In the genomic region with DNA sequence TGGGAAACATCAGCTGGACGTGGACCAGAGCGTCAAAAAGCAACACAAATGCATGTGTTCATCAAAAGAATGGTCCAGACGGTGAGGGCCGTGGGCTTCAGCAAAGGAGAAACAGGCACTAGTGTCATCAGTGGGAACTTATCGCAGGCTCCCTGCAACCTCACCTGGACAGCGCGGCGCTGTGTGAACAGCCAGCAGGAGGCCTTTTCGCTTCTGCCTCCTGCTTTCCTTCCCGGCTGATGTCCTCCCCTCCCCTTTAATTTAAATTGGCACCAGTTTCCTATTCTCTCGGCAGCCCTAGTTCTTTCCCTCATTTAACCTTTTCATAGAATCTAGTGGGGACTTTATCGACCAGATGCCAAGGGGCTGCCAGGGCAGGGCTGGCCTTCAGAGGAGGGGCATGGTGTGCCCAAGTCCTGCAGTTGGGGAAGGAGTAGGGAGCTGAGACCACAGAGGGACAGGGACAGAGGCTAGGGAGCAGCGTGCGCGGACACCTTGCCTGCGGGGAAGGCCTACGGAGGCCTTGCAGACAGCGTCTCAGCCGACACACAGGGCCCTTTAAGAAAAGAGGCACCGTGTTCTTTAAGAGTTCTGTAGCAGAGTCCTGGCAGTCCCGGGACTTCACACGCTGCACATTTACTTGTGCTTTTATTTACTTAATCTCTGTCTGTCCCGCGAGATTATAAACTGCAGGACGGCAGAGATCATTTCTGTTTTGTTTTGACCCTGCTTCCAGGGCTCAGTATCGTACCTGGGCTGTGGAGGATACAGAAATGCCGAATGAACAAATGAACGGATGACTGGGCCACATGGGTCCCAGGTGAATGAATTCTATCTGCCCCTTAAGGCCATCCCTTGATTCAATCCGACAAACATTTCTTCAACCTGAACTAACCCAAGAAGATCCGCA, we compare ENCODE assay signal across 1 cellular context.
TF ChIP-seq lines count a peak whose summit lies in the region.

No MANE protein-coding gene starts in this region.

TF ChIP-seq in H1, 55 proteins besides CTCF, POLR2A, EP300 and RAD21:
- TF ChIP-seq SUZ12 (IDR thresholded peaks at IDR 0.05; ENCODE audit: low read length) (no peak), RFX5 (IDR thresholded peaks at IDR 0.05; ENCODE audit: borderline replicate concordance, low read depth, low read length) (no peak), RNF2 (IDR thresholded peaks at IDR 0.05; ENCODE audit: borderline replicate concordance, low read depth, low read length, missing control alignments, poor library complexity, severe bottlenecking) (no peak)
